In genomic region chr4:63302792-63303191, GRCh38 we compare ENCODE assay signal across 9 cellular contexts.
"Had no signal": no experiment of that assay in that cellular context is flagged by ENCODE, and none has a peak within 500 bp of the region (broad histone marks: within the 10 kb centered on the region; RNA-seq: fewer than 3 reads in every experiment).

No MANE protein-coding gene starts in this region.

- DNase-seq: GM23248, GOT3, H7, H9, HCEC 1CT, HFFc6 had no signal

- H3K9me3 ChIP-seq: HAP-1 had no signal

- H3K4me3 ChIP-seq: GM23248, GM23338, HAP-1 had no signal

- ATAC-seq: GM23338, HCT116 had no signal

- H3K4me1 ChIP-seq: HAP-1 had no signal

- H3K27ac ChIP-seq: GM23248 had no signal
